In genomic region chr2:122988395-122989221, GRCh38 we compare ENCODE assay signal across 32 cellular contexts.
A peak's percentile ranks its signal among the peaks of the same experiment; 100 is the strongest.
DNase-seq lines count a peak whose midpoint lies in the region; ATAC-seq and TF ChIP-seq lines count a peak whose summit lies in the region.
"Had no signal": no experiment of that assay in that cellular context is flagged by ENCODE, and none has a peak within 500 bp of the region (broad histone marks: within the 10 kb centered on the region; RNA-seq: fewer than 3 reads in every experiment).

No MANE protein-coding gene starts in this region.

- DNase-seq in DMS 273 (lab: John Stamatoyannopoulos, UW; ENCODE audit: unreplicated experiment) (peak; percentile 4), DMS 273 treated with DMSO at 0.1 percent for 48 hours (lab: John Stamatoyannopoulos, UW) (no peak), iPS-NIHi11 (ENCODE audit: low spot score) (peak; percentile 16), glomerular visceral epithelial cell (ENCODE audit: extremely low spot score) (no peak), NCI-H774 (lab: John Stamatoyannopoulos, UW) (no peak)
- no peak for DNase-seq in stimulated activated effector memory CD8-positive, alpha-beta T cell treated with anti-CD3 and anti-CD28 coated beads, Interleukin-12 subunit alpha, Interleukin-12 subunit beta, amount 100 ng/mL, for 72 hours (ENCODE audit: low spot score in 2 of 2)
- DNase-seq: activated B cell treated with CpG ODN at 0.5 μM for 24 hours; activated CD4-positive, alpha-beta T cell treated with anti-CD3 and anti-CD28 coated beads, Interleukin-2, amount 10 ng/mL, durations not matched to agents 7 days and 5 days; activated gamma-delta T cell treated with Interleukin-2 at 50 U/mL for 16 hours; activated naive CD8-positive, alpha-beta T cell treated with anti-CD3 and anti-CD28 coated beads, Interleukin-2, amount 50 U/mL, for 24 hours; activated T-cell treated with anti-CD3 and anti-CD28 coated beads, Interleukin-2, amount 50 U/mL, for 4 hours; central memory CD4-positive, alpha-beta T cell; cortex of kidney; effector memory CD8-positive, alpha-beta T cell; esophagus squamous epithelium; foreskin keratinocyte; heart left ventricle; KG1; MG63; NCI-H1930; ovary; RPMI8226; stimulated activated CD4-positive, alpha-beta T cell treated with anti-CD3 and anti-CD28 coated beads, Interleukin-15, amount 100 ng/mL, for 24 hours; stimulated activated CD4-positive, alpha-beta T cell treated with anti-CD3 and anti-CD28 coated beads, Interleukin-4, amount 100 ng/mL, for 4 hours; T-cell had no signal

- no peaks in the 10 kb centered on the region for H4K20me1 ChIP-seq in OCI-LY3 (ENCODE audit: insufficient read depth, low read length)

- no peak overlapping the region for H3K27ac ChIP-seq in OCI-LY3 (ENCODE audit: low read length)
- H3K27ac ChIP-seq: 22Rv1, esophagus squamous epithelium, foreskin keratinocyte, heart left ventricle, ovary, SJSA1 had no signal

- no peaks in the 10 kb centered on the region for H3K4me1 Mint-ChIP-seq in stimulated activated effector memory CD8-positive, alpha-beta T cell treated with anti-CD3 and anti-CD28 coated beads, Interleukin-12 subunit alpha, Interleukin-12 subunit beta, amount 100 ng/mL, for 72 hours
- H3K4me1 Mint-ChIP-seq: activated B cell treated with CpG ODN at 0.5 μM for 24 hours; activated CD4-positive, alpha-beta T cell treated with anti-CD3 and anti-CD28 coated beads, Interleukin-2, amount 10 ng/mL, durations not matched to agents 7 days and 5 days; activated naive CD8-positive, alpha-beta T cell treated with anti-CD3 and anti-CD28 coated beads, Interleukin-2, amount 50 U/mL, for 24 hours; CD14-positive monocyte; nephron; T-cell had no signal

- H3K4me3 Mint-ChIP-seq in stimulated activated effector memory CD8-positive, alpha-beta T cell treated with anti-CD3 and anti-CD28 coated beads, Interleukin-12 subunit alpha, Interleukin-12 subunit beta, amount 100 ng/mL, for 72 hours = no peak overlapping the region
- H3K4me3 Mint-ChIP-seq: activated B cell treated with CpG ODN at 0.5 μM for 24 hours; activated CD4-positive, alpha-beta T cell treated with anti-CD3 and anti-CD28 coated beads, Interleukin-2, amount 10 ng/mL, durations not matched to agents 7 days and 5 days; activated naive CD8-positive, alpha-beta T cell treated with anti-CD3 and anti-CD28 coated beads, Interleukin-2, amount 50 U/mL, for 24 hours; activated T-cell treated with anti-CD3 and anti-CD28 coated beads, Interleukin-2, amount 50 U/mL, for 4 hours; CD14-positive monocyte; effector memory CD8-positive, alpha-beta T cell; nephron; T-cell had no signal

- H3K79me2 ChIP-seq in OCI-LY3 (ENCODE audit: low read length) = no peaks in the 10 kb centered on the region

- peaks cover 3% of the 10 kb centered on the region for H3K9me3 ChIP-seq in OCI-LY3 (ENCODE audit: insufficient read depth, low read length)
- H3K9me3 ChIP-seq: ovary had no signal

- no peak overlapping the region for H3K9ac ChIP-seq in OCI-LY3 (ENCODE audit: low read length)

- peak; percentile 32 for ATAC-seq in stimulated activated effector memory CD8-positive, alpha-beta T cell treated with anti-CD3 and anti-CD28 coated beads, Interleukin-12 subunit alpha, Interleukin-12 subunit beta, amount 100 ng/mL, for 72 hours
- ATAC-seq in GM21526 (IDR thresholded peaks at IDR 0.05; ENCODE audit: low FRiP score, unreplicated experiment) = no peak
- ATAC-seq: activated naive CD8-positive, alpha-beta T cell treated with anti-CD3 and anti-CD28 coated beads, Interleukin-2, amount 50 U/mL, for 24 hours; activated T-cell treated with anti-CD3 and anti-CD28 coated beads, Interleukin-2, amount 50 U/mL, for 4 hours; effector memory CD8-positive, alpha-beta T cell; foreskin keratinocyte; T-cell had no signal

- no peak overlapping the region for H3K4me3 ChIP-seq in OCI-LY3 (ENCODE audit: low read length)
- H3K4me3 ChIP-seq: esophagus squamous epithelium, heart left ventricle, lung, MG63, ovary, SJSA1 had no signal

- no peak overlapping the region for H3K27ac Mint-ChIP-seq in stimulated activated effector memory CD8-positive, alpha-beta T cell treated with anti-CD3 and anti-CD28 coated beads, Interleukin-12 subunit alpha, Interleukin-12 subunit beta, amount 100 ng/mL, for 72 hours
- H3K27ac Mint-ChIP-seq: activated B cell treated with CpG ODN at 0.5 μM for 24 hours; activated CD4-positive, alpha-beta T cell treated with anti-CD3 and anti-CD28 coated beads, Interleukin-2, amount 10 ng/mL, durations not matched to agents 7 days and 5 days; activated naive CD8-positive, alpha-beta T cell treated with anti-CD3 and anti-CD28 coated beads, Interleukin-2, amount 50 U/mL, for 24 hours; CD14-positive monocyte; effector memory CD8-positive, alpha-beta T cell; nephron; T-cell had no signal

- H3K4me2 ChIP-seq in OCI-LY3 (ENCODE audit: low read length) = no peak overlapping the region

- H3K36me3 Mint-ChIP-seq in stimulated activated effector memory CD8-positive, alpha-beta T cell treated with anti-CD3 and anti-CD28 coated beads, Interleukin-12 subunit alpha, Interleukin-12 subunit beta, amount 100 ng/mL, for 72 hours = no peaks in the 10 kb centered on the region
- H3K36me3 Mint-ChIP-seq: CD14-positive monocyte, T-cell had no signal

- H2AFZ ChIP-seq in OCI-LY3 (ENCODE audit: low read depth, low read length) = peak overlapping the region; percentile 31; the same call in 1 of the 2 replicates

- TF ChIP-seq CTCF in OCI-LY3 (IDR thresholded peaks at IDR 0.05; ENCODE audit: low read depth, low read length) = peak; percentile 29

- H3K27me3 ChIP-seq in OCI-LY3 (ENCODE audit: low read depth, low read length) = no peaks in the 10 kb centered on the region
- H3K27me3 ChIP-seq: esophagus squamous epithelium, heart left ventricle, MG63, ovary, SJSA1 had no signal

- H3K9me3 Mint-ChIP-seq in stimulated activated effector memory CD8-positive, alpha-beta T cell treated with anti-CD3 and anti-CD28 coated beads, Interleukin-12 subunit alpha, Interleukin-12 subunit beta, amount 100 ng/mL, for 72 hours = peaks cover 14% of the 10 kb centered on the region

- H3K36me3 ChIP-seq in OCI-LY3 (replicated peaks; ENCODE audit: low read depth, low read length) = peaks cover 3% of the 10 kb centered on the region
- H3K36me3 ChIP-seq: esophagus squamous epithelium, heart left ventricle, MG63, ovary, SJSA1 had no signal

- peaks cover 7% of the 10 kb centered on the region; the same call in 1 of the 2 replicates for H3K4me1 ChIP-seq in OCI-LY3 (ENCODE audit: low read length)
- H3K4me1 ChIP-seq: esophagus squamous epithelium, foreskin keratinocyte, heart left ventricle, SJSA1 had no signal

Comparison
In these comparisons a context has a peak if more than half of its experiments do, and no peak if none do; other contexts are left out.
1. DNase-seq: peak in DMS 273 (single experiment) and iPS-NIHi11 (single experiment); none in DMS 273 treated with DMSO at 0.1 percent for 48 hours (single experiment), stimulated activated effector memory CD8-positive, alpha-beta T cell treated with anti-CD3 and anti-CD28 coated beads, Interleukin-12 subunit alpha, Interleukin-12 subunit beta, amount 100 ng/mL, for 72 hours (0 of 2), glomerular visceral epithelial cell (single experiment) and NCI-H774 (single experiment).